6 cellular contexts compared by ENCODE assay signal in the genomic region with DNA sequence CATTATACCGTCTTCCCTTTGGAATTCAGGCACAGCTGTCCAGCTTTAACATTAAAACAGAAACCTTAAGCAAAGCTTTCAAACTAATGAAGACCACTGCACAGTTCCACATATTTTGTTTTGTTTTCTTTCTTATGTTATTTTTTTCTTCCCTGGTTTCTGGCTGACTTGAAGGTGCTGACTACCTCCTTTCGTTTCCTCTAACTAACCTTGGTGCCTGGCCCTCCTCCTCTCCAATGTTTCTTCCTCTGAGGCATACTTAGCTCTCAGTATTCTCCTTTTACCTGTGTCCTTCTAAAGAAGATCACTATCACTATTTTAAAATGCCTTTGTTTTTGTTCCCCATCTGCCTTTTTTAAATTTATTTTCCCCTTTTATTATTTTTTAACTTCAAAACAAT.
"Had no signal": no experiment of that assay in that cellular context is flagged by ENCODE, and none has a peak within 500 bp of the region (broad histone marks: within the 10 kb centered on the region; RNA-seq: fewer than 3 reads in every experiment).

No MANE protein-coding gene starts in this region.

- H2AFZ ChIP-seq: GM23338 had no signal

- H3K4me3 ChIP-seq: GM23338 had no signal

- ATAC-seq: GM23338, HepG2 had no signal

- DNase-seq: H9, HCEC 1CT, KBM-7 had no signal

- H3K4me2 ChIP-seq: GM23338 had no signal

- H3K27ac ChIP-seq: HL-60 had no signal
